13 cellular contexts compared by ENCODE assay signal in genomic region chr18:78192044-78192443, GRCh38.
DNase-seq lines count a peak whose midpoint lies in the region; ATAC-seq, FAIRE-seq and TF ChIP-seq lines count a peak whose summit lies in the region.
"Had no signal": no experiment of that assay in that cellular context is flagged by ENCODE, and none has a peak within 500 bp of the region (broad histone marks: within the 10 kb centered on the region; RNA-seq: fewer than 3 reads in every experiment).

No MANE protein-coding gene starts in this region.

- no peaks in the 10 kb centered on the region for H3K4me1 ChIP-seq in H9 (ENCODE audit: insufficient read depth, low read length)
- H3K4me1 ChIP-seq: BLaER1 treated with 17β-estradiol and CSF1 and Interleukin-3, amounts not matched to agents 10 nM and 100 nM had no signal

- H2BK12ac ChIP-seq in H9 (ENCODE audit: insufficient read length, low read depth, low read length): no peak overlapping the region

- no peaks in the 10 kb centered on the region for H3F3A ChIP-seq in neural cell (ENCODE audit: insufficient read depth, low read length, poor library complexity, severe bottlenecking)

- H3K56ac ChIP-seq in H9 (ENCODE audit: insufficient read length, low read depth, low read length): no peak overlapping the region

- no peak overlapping the region for H4K8ac ChIP-seq in H9 (replicated peaks; ENCODE audit: insufficient read length, low read depth, low read length)

- no peaks in the 10 kb centered on the region for H3K36me3 Mint-ChIP-seq in H9 (ENCODE audit: insufficient read depth in 1 of 3, low read depth in 3 of 3)
- no peaks in the 10 kb centered on the region for H3K36me3 Mint-ChIP-seq in stimulated activated effector memory CD8-positive, alpha-beta T cell treated with anti-CD3 and anti-CD28 coated beads, Interleukin-12 subunit alpha, Interleukin-12 subunit beta, amount 100 ng/mL, for 72 hours
- H3K36me3 Mint-ChIP-seq: natural killer cell; stimulated activated naive B cell treated with anti-CD40 and anti-IgM and Interleukin-4, amounts not matched to agents 10 μg/mL and 1 μg/mL and 100 μg/mL, for 72 hours had no signal

- H2AFZ ChIP-seq in H9 (ENCODE audit: low read length) (no peak overlapping the region), neural cell (ENCODE audit: low read depth, low read length) (no peak overlapping the region)

- H4K5ac ChIP-seq in H9 (ENCODE audit: insufficient read length, low read depth, low read length): no peak overlapping the region

- peaks cover 0 to 5% of the 10 kb centered on the region in 2 experiments; a peak in 1 of 5 replicates for H3K9me3 Mint-ChIP-seq in H9
- peaks cover 7% of the 10 kb centered on the region for H3K9me3 Mint-ChIP-seq in stimulated activated effector memory CD8-positive, alpha-beta T cell treated with anti-CD3 and anti-CD28 coated beads, Interleukin-12 subunit alpha, Interleukin-12 subunit beta, amount 100 ng/mL, for 72 hours

- H3K4me1 Mint-ChIP-seq in H9: peaks cover 3 to 7% of the 10 kb centered on the region in 2 experiments; a peak in 3 of 4 replicates
- no peaks in the 10 kb centered on the region for H3K4me1 Mint-ChIP-seq in stimulated activated effector memory CD8-positive, alpha-beta T cell treated with anti-CD3 and anti-CD28 coated beads, Interleukin-12 subunit alpha, Interleukin-12 subunit beta, amount 100 ng/mL, for 72 hours
- H3K4me1 Mint-ChIP-seq: natural killer cell; stimulated activated naive B cell treated with anti-CD40 and anti-IgM and Interleukin-4, amounts not matched to agents 10 μg/mL and 1 μg/mL and 100 μg/mL, for 72 hours had no signal

- H3K9ac ChIP-seq in H9 (ENCODE audit: extremely low read depth, insufficient read length, low read length) (no peak overlapping the region), neural cell (ENCODE audit: low read length) (no peak overlapping the region)
- H3K9ac ChIP-seq: BLaER1 treated with 17β-estradiol and CSF1 and Interleukin-3, amounts not matched to agents 10 nM and 100 nM had no signal

- TF ChIP-seq CTCF in H9 (conservative IDR thresholded peaks at IDR 0.05): peak; percentile 49
- no peak for TF ChIP-seq CTCF in neural cell (IDR thresholded peaks at IDR 0.05; ENCODE audit: poor library complexity, severe bottlenecking)
- no peak for TF ChIP-seq CTCF in GM13976 (IDR thresholded peaks at IDR 0.05; ENCODE audit: borderline replicate concordance, control extremely low read depth, extremely low read depth, insufficient read depth, missing control alignments)

- H3K4me2 ChIP-seq in H9 (ENCODE audit: insufficient read depth, insufficient read length, low read length): no peak overlapping the region
- no peak overlapping the region for H3K4me2 ChIP-seq in neural cell (ENCODE audit: low read length)
- H3K4me2 ChIP-seq: BLaER1 treated with 17β-estradiol and CSF1 and Interleukin-3, amounts not matched to agents 10 nM and 100 nM had no signal

- TF ChIP-seq RAD21 in neural cell (conservative IDR thresholded peaks at IDR 0.05): peak; percentile 21

- TF ChIP-seq EP300 in neural cell (conservative IDR thresholded peaks at IDR 0.05; ENCODE audit: poor library complexity, severe bottlenecking): no peak

- H3K9me3 ChIP-seq in H9 (ENCODE audit: control insufficient read depth, low read depth, low read length): no peaks in the 10 kb centered on the region
- no peaks in the 10 kb centered on the region for H3K9me3 ChIP-seq in neural cell (ENCODE audit: low read length)

- no peak overlapping the region for H4K91ac ChIP-seq in H9 (ENCODE audit: insufficient read length, low read depth, low read length)

- no peak overlapping the region for H3K4me3 ChIP-seq in neural cell (ENCODE audit: low read length)
- H3K4me3 ChIP-seq: BLaER1 treated with 17β-estradiol and CSF1 and Interleukin-3, amounts not matched to agents 10 nM and 100 nM had no signal

- H2AK5ac ChIP-seq in H9 (ENCODE audit: insufficient read length, low read length): no peak overlapping the region

- no peak overlapping the region for H3K4me3 Mint-ChIP-seq in H9
- H3K4me3 Mint-ChIP-seq in stimulated activated effector memory CD8-positive, alpha-beta T cell treated with anti-CD3 and anti-CD28 coated beads, Interleukin-12 subunit alpha, Interleukin-12 subunit beta, amount 100 ng/mL, for 72 hours: no peak overlapping the region
- H3K4me3 Mint-ChIP-seq: natural killer cell; stimulated activated naive B cell treated with anti-CD40 and anti-IgM and Interleukin-4, amounts not matched to agents 10 μg/mL and 1 μg/mL and 100 μg/mL, for 72 hours had no signal

- no peak overlapping the region for H3K23ac ChIP-seq in H9 (ENCODE audit: insufficient read length, low read depth, low read length)

- H3K18ac ChIP-seq in H9 (ENCODE audit: insufficient read length, low read depth, low read length): no peak overlapping the region

- H2BK120ac ChIP-seq in H9 (ENCODE audit: low read depth, low read length, poor library complexity, severe bottlenecking): no peak overlapping the region

- H2BK5ac ChIP-seq in H9 (ENCODE audit: insufficient read length, low read length): no peak overlapping the region

- H3K27ac ChIP-seq in H9 (ENCODE audit: insufficient read length, low read depth, low read length): no peak overlapping the region
- H3K27ac ChIP-seq in neural cell (ENCODE audit: low read length): no peak overlapping the region
- H3K27ac ChIP-seq: BLaER1 treated with 17β-estradiol and CSF1 and Interleukin-3, amounts not matched to agents 10 nM and 100 nM had no signal

- H3K79me2 ChIP-seq in H9 (ENCODE audit: insufficient read depth, low read length): no peaks in the 10 kb centered on the region
- no peaks in the 10 kb centered on the region for H3K79me2 ChIP-seq in neural cell (replicated peaks; ENCODE audit: insufficient read depth, low read length)

- no peak overlapping the region for H3K27ac Mint-ChIP-seq in H9
- H3K27ac Mint-ChIP-seq in stimulated activated effector memory CD8-positive, alpha-beta T cell treated with anti-CD3 and anti-CD28 coated beads, Interleukin-12 subunit alpha, Interleukin-12 subunit beta, amount 100 ng/mL, for 72 hours: no peak overlapping the region
- H3K27ac Mint-ChIP-seq: natural killer cell; stimulated activated naive B cell treated with anti-CD40 and anti-IgM and Interleukin-4, amounts not matched to agents 10 μg/mL and 1 μg/mL and 100 μg/mL, for 72 hours had no signal

- no peaks in the 10 kb centered on the region for H3K27me3 Mint-ChIP-seq in H9 (ENCODE audit: low read depth)
- H3K27me3 Mint-ChIP-seq: stimulated activated naive B cell treated with anti-CD40 and anti-IgM and Interleukin-4, amounts not matched to agents 10 μg/mL and 1 μg/mL and 100 μg/mL, for 72 hours had no signal

- FAIRE-seq in H54 (lab: Jason Lieb, UNC): no peak

- no peak overlapping the region for H2BK20ac ChIP-seq in H9 (ENCODE audit: low read depth, low read length, poor library complexity, severe bottlenecking)

- H3K9me2 ChIP-seq in neural cell (ENCODE audit: insufficient read depth, low read length): no peaks in the 10 kb centered on the region

- no peaks in the 10 kb centered on the region for H3K36me3 ChIP-seq in neural cell (ENCODE audit: insufficient read depth, low read length)
- H3K36me3 ChIP-seq: BLaER1 treated with 17β-estradiol and CSF1 and Interleukin-3, amounts not matched to agents 10 nM and 100 nM had no signal

- H3K4ac ChIP-seq in H9 (ENCODE audit: low read depth, low read length): no peak overlapping the region

- in situ Hi-C loops in GM13976 (cut with MboI; ENCODE audit: low sequenced_read_pairs, unreplicated experiment): no loop called here

- no peak for TF ChIP-seq POLR2A in H54 (IDR thresholded peaks at IDR 0.05; ENCODE audit: low read depth, low read length)

- H3T11ph ChIP-seq in H9 (ENCODE audit: low read length): no peak overlapping the region

- peak; percentile 62 for DNase-seq in H9
- peak; percentile 81 for DNase-seq in NCI-H2196 (lab: John Stamatoyannopoulos, UW; ENCODE audit: unreplicated experiment)
- no peak for DNase-seq in H54 (ENCODE audit: insufficient read length, low spot score)
- DNase-seq in stimulated activated effector memory CD8-positive, alpha-beta T cell treated with anti-CD3 and anti-CD28 coated beads, Interleukin-12 subunit alpha, Interleukin-12 subunit beta, amount 100 ng/mL, for 72 hours (ENCODE audit: low spot score in 2 of 2): no peak
- no peak for DNase-seq in glomerular visceral epithelial cell (ENCODE audit: extremely low spot score)
- no peak for DNase-seq in GM13976 (ENCODE audit: low spot score)
- DNase-seq: activated CD8-positive, alpha-beta memory T cell treated with anti-CD3 and anti-CD28 coated beads for 24 hours; natural killer cell; NCI-H446; stimulated activated naive B cell treated with anti-CD40 and anti-IgM and Interleukin-4, amounts not matched to agents 10 μg/mL and 1 μg/mL and 100 μg/mL, for 72 hours had no signal

- H3K14ac ChIP-seq in H9 (ENCODE audit: insufficient read depth, low read length): no peak overlapping the region

- H3K27me3 ChIP-seq in H9 (ENCODE audit: insufficient read depth, low read length) (no peaks in the 10 kb centered on the region), neural cell (ENCODE audit: insufficient read depth, low read depth, low read length) (no peaks in the 10 kb centered on the region)
- H3K27me3 ChIP-seq: BLaER1 treated with 17β-estradiol and CSF1 and Interleukin-3, amounts not matched to agents 10 nM and 100 nM had no signal

- H3K79me1 ChIP-seq in H9 (ENCODE audit: insufficient read depth, low read depth, low read length, poor library complexity, severe bottlenecking): no peaks in the 10 kb centered on the region

- H3K23me2 ChIP-seq in H9 (ENCODE audit: insufficient read length, low read depth, low read length, poor library complexity, severe bottlenecking): no peaks in the 10 kb centered on the region

- no peak overlapping the region for H2BK15ac ChIP-seq in H9 (ENCODE audit: low read depth, low read length)

- no CpG with 5 or more reads among the region's 1 CpG for WGBS in H9 (ENCODE audit: extremely low coverage, insufficient read length, low lambda C conversion rate)

- ATAC-seq in esophagus mucosa: peak; percentile 88
- ATAC-seq in stimulated activated effector memory CD8-positive, alpha-beta T cell treated with anti-CD3 and anti-CD28 coated beads, Interleukin-12 subunit alpha, Interleukin-12 subunit beta, amount 100 ng/mL, for 72 hours: no peak
- ATAC-seq: natural killer cell had no signal

- H4K20me1 ChIP-seq in H9 (ENCODE audit: control insufficient read depth, insufficient read depth, insufficient read length) (no peaks in the 10 kb centered on the region), neural cell (ENCODE audit: insufficient read depth) (no peaks in the 10 kb centered on the region)
- H4K20me1 ChIP-seq: BLaER1 treated with 17β-estradiol and CSF1 and Interleukin-3, amounts not matched to agents 10 nM and 100 nM had no signal

TF ChIP-seq in neural cell, 6 proteins besides CTCF, POLR2A, EP300 and RAD21 (continues in another document):
- TF ChIP-seq MXI1 (conservative IDR thresholded peaks at IDR 0.05; ENCODE audit: poor library complexity, severe bottlenecking) (no peak), TAF1 (IDR thresholded peaks at IDR 0.05; ENCODE audit: low read depth) (no peak), EZH2 (IDR thresholded peaks at IDR 0.05; ENCODE audit: borderline replicate concordance, insufficient read depth, low read length, poor library complexity, severe bottlenecking) (no peak), POLR2AphosphoS5 (IDR thresholded peaks at IDR 0.05) (no peak), SMC3 (conservative IDR thresholded peaks at IDR 0.05; ENCODE audit: poor library complexity) (no peak)

Comparison
In these comparisons a context has a peak if more than half of its experiments do, and no peak if none do; other contexts are left out.
1. DNase-seq: peak in H9 (single experiment) and NCI-H2196 (single experiment); none in H54 (single experiment), stimulated activated effector memory CD8-positive, alpha-beta T cell treated with anti-CD3 and anti-CD28 coated beads, Interleukin-12 subunit alpha, Interleukin-12 subunit beta, amount 100 ng/mL, for 72 hours (0 of 2), glomerular visceral epithelial cell (single experiment) and GM13976 (single experiment).